10 cellular contexts compared by ENCODE assay signal in genomic region chr11:121453589-121454299, GRCh38. TPM values are rescaled to one million over a fixed set of nuclear protein-coding genes. Genes with fewer than 3 reads are reported as not detected.
DNase-seq lines count a peak whose midpoint lies in the region; ATAC-seq and TF ChIP-seq lines count a peak whose summit lies in the region.
"Had no signal": no experiment of that assay in that cellular context is flagged by ENCODE, and none has a peak within 500 bp of the region (broad histone marks: within the 10 kb centered on the region; RNA-seq: fewer than 3 reads in every experiment).

No MANE protein-coding gene starts in this region.

- TF ChIP-seq RAD21 in neural cell (conservative IDR thresholded peaks at IDR 0.05) = no peak

- CTCF ChIA-PET in Caco-2 (lab: Charles Lee) = no interaction called here

- no peaks in the 10 kb centered on the region for H3K27me3 Mint-ChIP-seq in Caco-2 (ENCODE audit: insufficient read depth, unreplicated experiment)

- TF ChIP-seq EP300 in neural cell (conservative IDR thresholded peaks at IDR 0.05; ENCODE audit: poor library complexity, severe bottlenecking) = no peak

- peaks cover 86% of the 10 kb centered on the region for H3K79me2 ChIP-seq in Karpas-422 (ENCODE audit: low read length)
- no peaks in the 10 kb centered on the region for H3K79me2 ChIP-seq in neural cell (replicated peaks; ENCODE audit: insufficient read depth, low read length)

- no peak overlapping the region for H3K27ac Mint-ChIP-seq in Caco-2 (ENCODE audit: unreplicated experiment)

- H3K9me2 ChIP-seq in Karpas-422 (replicated peaks; ENCODE audit: insufficient read depth, low read length) (no peaks in the 10 kb centered on the region), neural cell (ENCODE audit: insufficient read depth, low read length) (no peaks in the 10 kb centered on the region)

- peak overlapping the region; percentile 47 for H3K4me3 ChIP-seq in Caco-2 (ENCODE audit: low read depth, low read length)
- peak overlapping the region; percentile 82 for H3K4me3 ChIP-seq in Karpas-422 (ENCODE audit: low read length)
- H3K4me3 ChIP-seq in duodenal mucosa (ENCODE audit: low read depth in 1 of 2, low read length in 2 of 2) = peak overlapping the region; percentile 79 to 88
- peak overlapping the region; percentile 98 for H3K4me3 ChIP-seq in neural cell (ENCODE audit: low read length)

- H3K4me2 ChIP-seq in Karpas-422 (ENCODE audit: low read depth, low read length, poor library complexity, severe bottlenecking) = peak overlapping the region; percentile 97
- H3K4me2 ChIP-seq in neural cell (ENCODE audit: low read length) = peak overlapping the region; percentile 62

- no peak for DNase-seq in Caco-2
- DNase-seq in Karpas-422 = peak; percentile 70
- DNase-seq: NCI-H510A; stimulated activated CD4-positive, alpha-beta T cell treated with anti-CD3 and anti-CD28 coated beads, Interleukin-4, amount 100 ng/mL, for 1 hour had no signal

- ATAC-seq in HG02970 (IDR thresholded peaks at IDR 0.05; ENCODE audit: low FRiP score, unreplicated experiment) = no peak
- no peak for ATAC-seq in HG03565 (IDR thresholded peaks at IDR 0.05; ENCODE audit: unreplicated experiment)
- no peak for ATAC-seq in GM21576 (IDR thresholded peaks at IDR 0.05; ENCODE audit: unreplicated experiment)
- no peak for ATAC-seq in HG03571 (IDR thresholded peaks at IDR 0.05; ENCODE audit: unreplicated experiment)

- H2AFZ ChIP-seq in Karpas-422 (ENCODE audit: low read length) (no peak overlapping the region), neural cell (ENCODE audit: low read depth, low read length) (no peak overlapping the region)

- H3F3A ChIP-seq in neural cell (ENCODE audit: insufficient read depth, low read length, poor library complexity, severe bottlenecking) = no peaks in the 10 kb centered on the region

- H3K9ac ChIP-seq in Karpas-422 (ENCODE audit: low read length) (peak overlapping the region; percentile 90), duodenal mucosa (ENCODE audit: low read depth in 1 of 2, low read length in 2 of 2) (peak overlapping the region; percentile 5 to 71), neural cell (ENCODE audit: low read length) (no peak overlapping the region)

- H3K4me1 ChIP-seq in Caco-2 = peaks cover 30% of the 10 kb centered on the region
- peaks cover 86% of the 10 kb centered on the region for H3K4me1 ChIP-seq in Karpas-422 (ENCODE audit: low read length)
- peaks cover 29 to 42% of the 10 kb centered on the region in 2 donors for H3K4me1 ChIP-seq in duodenal mucosa (ENCODE audit: control insufficient read depth in 1 of 2, insufficient read depth in 2 of 2, low read length in 2 of 2)

- no peaks in the 10 kb centered on the region for H3K36me3 Mint-ChIP-seq in Caco-2 (ENCODE audit: insufficient read depth, unreplicated experiment)

- TF ChIP-seq CTCF in Caco-2 (IDR thresholded peaks at IDR 0.05; ENCODE audit: insufficient read depth in 1 of 2, low read depth in 1 of 2, low read length in 1 of 2, severe bottlenecking in 1 of 2, unreplicated experiment in 1 of 2) = no peak
- no peak for TF ChIP-seq CTCF in neural cell (IDR thresholded peaks at IDR 0.05; ENCODE audit: poor library complexity, severe bottlenecking)

- TSS peak; percentile 28 for BruUV-seq in Caco-2 (replicated peaks; lab: Mats Ljungman, UMichigan)

- H3K27ac ChIP-seq in Karpas-422 (ENCODE audit: low read length) = peak overlapping the region; percentile 99
- H3K27ac ChIP-seq in duodenal mucosa (ENCODE audit: low read depth, low read length) = no peak overlapping the region
- no peak overlapping the region for H3K27ac ChIP-seq in neural cell (ENCODE audit: low read length)

- H3K27me3 ChIP-seq in Caco-2 (replicated peaks; ENCODE audit: control insufficient read depth, insufficient read depth, low read length) (no peaks in the 10 kb centered on the region), Karpas-422 (ENCODE audit: low read length) (no peaks in the 10 kb centered on the region), duodenal mucosa (ENCODE audit: control insufficient read depth in 1 of 2, insufficient read depth in 2 of 2, low read length in 2 of 2) (no peaks in the 10 kb centered on the region), neural cell (ENCODE audit: insufficient read depth, low read depth, low read length) (no peaks in the 10 kb centered on the region)

- H3K36me3 ChIP-seq in Caco-2 (ENCODE audit: control insufficient read depth, insufficient read depth, low read length) (no peaks in the 10 kb centered on the region), Karpas-422 (ENCODE audit: insufficient read depth, low read length) (peaks cover 9% of the 10 kb centered on the region), duodenal mucosa (ENCODE audit: control insufficient read depth in 1 of 2, insufficient read depth in 2 of 2, low read length in 2 of 2) (no peaks in the 10 kb centered on the region), neural cell (ENCODE audit: insufficient read depth, low read length) (no peaks in the 10 kb centered on the region)

- H3K4me3 Mint-ChIP-seq in Caco-2 (ENCODE audit: unreplicated experiment) = peak overlapping the region; percentile 90

- H3K9me3 ChIP-seq in Caco-2 (no peaks in the 10 kb centered on the region), Karpas-422 (ENCODE audit: low read length) (no peaks in the 10 kb centered on the region), duodenal mucosa (ENCODE audit: control insufficient read depth in 1 of 2, low read length in 2 of 2) (no peaks in the 10 kb centered on the region), neural cell (ENCODE audit: low read length) (no peaks in the 10 kb centered on the region)

- no peaks in the 10 kb centered on the region for H3K9me3 Mint-ChIP-seq in Caco-2 (ENCODE audit: unreplicated experiment)

- POLR2A ChIA-PET in Caco-2 (lab: Charles Lee) = no interaction called here

- 0 out of 2 replicates have a peak, but pooled peaks cover 7% of the 10 kb centered on the region for H4K20me1 ChIP-seq in Karpas-422 (ENCODE audit: insufficient read depth, low read depth, low read length)
- no peaks in the 10 kb centered on the region for H4K20me1 ChIP-seq in neural cell (ENCODE audit: insufficient read depth)

- peaks cover 28% of the 10 kb centered on the region for H3K4me1 Mint-ChIP-seq in Caco-2 (ENCODE audit: low read depth, unreplicated experiment)

- intact Hi-C loops in Caco-2 (cut with micrococcal nuclease; ENCODE audit: unreplicated experiment) = loop anchor here (2.0 to 5.0 kb wide), 5 partner anchors 27 to 196 kb away; no protein-coding TSS in a partner anchor

TF ChIP-seq in neural cell, 6 proteins besides CTCF, POLR2A, EP300 and RAD21:
- TF ChIP-seq, protein P1, sequence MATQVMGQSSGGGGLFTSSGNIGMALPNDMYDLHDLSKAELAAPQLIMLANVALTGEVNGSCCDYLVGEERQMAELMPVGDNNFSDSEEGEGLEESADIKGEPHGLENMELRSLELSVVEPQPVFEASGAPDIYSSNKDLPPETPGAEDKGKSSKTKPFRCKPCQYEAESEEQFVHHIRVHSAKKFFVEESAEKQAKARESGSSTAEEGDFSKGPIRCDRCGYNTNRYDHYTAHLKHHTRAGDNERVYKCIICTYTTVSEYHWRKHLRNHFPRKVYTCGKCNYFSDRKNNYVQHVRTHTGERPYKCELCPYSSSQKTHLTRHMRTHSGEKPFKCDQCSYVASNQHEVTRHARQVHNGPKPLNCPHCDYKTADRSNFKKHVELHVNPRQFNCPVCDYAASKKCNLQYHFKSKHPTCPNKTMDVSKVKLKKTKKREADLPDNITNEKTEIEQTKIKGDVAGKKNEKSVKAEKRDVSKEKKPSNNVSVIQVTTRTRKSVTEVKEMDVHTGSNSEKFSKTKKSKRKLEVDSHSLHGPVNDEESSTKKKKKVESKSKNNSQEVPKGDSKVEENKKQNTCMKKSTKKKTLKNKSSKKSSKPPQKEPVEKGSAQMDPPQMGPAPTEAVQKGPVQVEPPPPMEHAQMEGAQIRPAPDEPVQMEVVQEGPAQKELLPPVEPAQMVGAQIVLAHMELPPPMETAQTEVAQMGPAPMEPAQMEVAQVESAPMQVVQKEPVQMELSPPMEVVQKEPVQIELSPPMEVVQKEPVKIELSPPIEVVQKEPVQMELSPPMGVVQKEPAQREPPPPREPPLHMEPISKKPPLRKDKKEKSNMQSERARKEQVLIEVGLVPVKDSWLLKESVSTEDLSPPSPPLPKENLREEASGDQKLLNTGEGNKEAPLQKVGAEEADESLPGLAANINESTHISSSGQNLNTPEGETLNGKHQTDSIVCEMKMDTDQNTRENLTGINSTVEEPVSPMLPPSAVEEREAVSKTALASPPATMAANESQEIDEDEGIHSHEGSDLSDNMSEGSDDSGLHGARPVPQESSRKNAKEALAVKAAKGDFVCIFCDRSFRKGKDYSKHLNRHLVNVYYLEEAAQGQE (IDR thresholded peaks at IDR 0.05; ENCODE audit: borderline replicate concordance) = no peak

RNA-seq across cellular contexts. Expression of gene SORL1, which starts 1.6 kb away (rescaled TPM):
- total RNA-seq in Caco-2 (2022) = 26.3 and 34.0 TPM in 2 replicates
- total RNA-seq in Karpas-422 (2014; rRNA removed; shearing (Covaris generic); ENCODE audit: low replicate concordance) = 197 and 232 TPM in 2 replicates
- 6.5 and 6.9 TPM in 2 replicates for polyA plus RNA-seq in neural cell
- 23.6 and 27.2 TPM in 2 replicates for polyA minus RNA-seq in neural cell

Comparison
In these comparisons a context has a peak if more than half of its experiments do, and no peak if none do; other contexts are left out.
1. H3K4me3 ChIP-seq: peak in every context shown above with its lines; median percentile 98 in neural cell; 84 in duodenal mucosa; 82 in Karpas-422; 47 in Caco-2.